4 cellular contexts compared by ENCODE assay signal in genomic region chr16:18595796-18596195, GRCh38. TPM values are rescaled to one million over a fixed set of nuclear protein-coding genes. Genes with fewer than 3 reads are reported as not detected.
DNase-seq lines count a peak whose midpoint lies in the region; ATAC-seq, FAIRE-seq and TF ChIP-seq lines count a peak whose summit lies in the region.
"Not testable (repeated sequence)": the region's sequence is repeated elsewhere in the genome, so short reads cannot be mapped to it uniquely, and the experiment has no call there.

No MANE protein-coding gene starts in this region.

- TF ChIP-seq EP300 in HepG2 (IDR thresholded peaks at IDR 0.05; ENCODE audit: low read depth in 2 of 2, low read length in 2 of 2); HepG2 (CRISPR knock-in tag; IDR thresholded peaks at IDR 0.05; ENCODE audit: borderline replicate concordance): not testable (repeated sequence)

- in situ Hi-C loops in HepG2 (cut with HindIII; ENCODE audit: extremely low pct_ligation_motif_present, low pct_unique_long_range_greater_than_20kb) = not testable (repeated sequence)

- BruUV-seq in HCT116 (replicated peaks; lab: Mats Ljungman, UMichigan); HepG2 (replicated peaks; lab: Mats Ljungman, UMichigan): not testable (repeated sequence)

- not testable (repeated sequence) for H3K9me3 ChIP-seq in HCT116 (ENCODE audit: control insufficient read depth in 1 of 2, insufficient read depth in 1 of 2, low read depth in 1 of 2, low read length in 2 of 2); HepG2 (ENCODE audit: low read length)

- H3K4me1 ChIP-seq in HCT116 (ENCODE audit: control insufficient read depth in 1 of 2, insufficient read depth in 2 of 2, low read length in 2 of 2) = peaks cover 17 to 38% of the 10 kb centered on the region in 2 experiments
- not testable (repeated sequence) for H3K4me1 ChIP-seq in HepG2 (ENCODE audit: insufficient read depth, low read length)

- not testable (repeated sequence) for H3K9me2 ChIP-seq in HCT116 (ENCODE audit: insufficient read depth)

- H3K36me3 ChIP-seq in HCT116 (ENCODE audit: control insufficient read depth in 1 of 2, insufficient read depth in 2 of 2, low read length in 2 of 2) = not testable (repeated sequence)
- H3K36me3 ChIP-seq in HepG2 (replicated peaks in 1 of 2; ENCODE audit: control insufficient read depth in 1 of 2, insufficient read depth in 2 of 2, low read length in 2 of 2) = peaks cover 6 to 33% of the 10 kb centered on the region in 2 experiments

- not testable (repeated sequence) for TF ChIP-seq CTCF in C4-2B (conservative IDR thresholded peaks at IDR 0.05); HCT116 (IDR thresholded peaks at IDR 0.05 in 2 of 3, conservative IDR thresholded peaks at IDR 0.05 in 1 of 3; ENCODE audit: borderline replicate concordance in 1 of 3, insufficient read depth in 1 of 3, low read depth in 2 of 3, low read length in 2 of 3); VCaP (conservative IDR thresholded peaks at IDR 0.05); HepG2 (CRISPR knock-in tag; IDR thresholded peaks at IDR 0.05)

- not testable (repeated sequence) for TF ChIP-seq POLR2A in HCT116 (IDR thresholded peaks at IDR 0.05; ENCODE audit: borderline replicate concordance, extremely low read depth, insufficient read depth, insufficient read length); HepG2 (IDR thresholded peaks at IDR 0.05; ENCODE audit: insufficient read depth in 1 of 2, low read depth in 2 of 2, low read length in 2 of 2)

- RAD21 ChIA-PET in HCT116 (lab: Charles Lee; ENCODE audit: low non-redundant PET in 1 of 2, low total read pairs in 2 of 2, uncharacterized antibody in 2 of 2, unreplicated experiment in 2 of 2) = not testable (repeated sequence)

- H3K4me2 ChIP-seq in HCT116 (ENCODE audit: low read length) = peak overlapping the region; percentile 81; the same call in 1 of the 2 replicates
- H3K4me2 ChIP-seq in HepG2 (ENCODE audit: low read depth, low read length) = not testable (repeated sequence)

- not testable (repeated sequence) for H3K27me3 ChIP-seq in HCT116 (ENCODE audit: insufficient read depth, low read length); HepG2 (ENCODE audit: control insufficient read depth in 1 of 2, insufficient read depth in 2 of 2, low read length in 2 of 2)

- TF ChIP-seq RAD21 in HCT116 (IDR thresholded peaks at IDR 0.05; ENCODE audit: low read depth); HepG2 (CRISPR knock-in tag; IDR thresholded peaks at IDR 0.05): not testable (repeated sequence)

- WGBS in HepG2 (ENCODE audit: low lambda C conversion rate) = 94% methylated on average over 11 of the region's 11 CpGs

- not testable (repeated sequence) for H3K79me2 ChIP-seq in HCT116 (ENCODE audit: insufficient read depth, low read length); HepG2 (ENCODE audit: insufficient read depth, low read length)

- CTCF ChIA-PET in HCT116 (lab: Charles Lee); HepG2 (lab: Yijun Ruan, JAX; ENCODE audit: low intra/inter-chr PET ratio, low total read pairs): not testable (repeated sequence)

- not testable (repeated sequence) for DNase-seq in HCT116 (ENCODE audit: low read depth, low spot score); HepG2 (ENCODE audit: low spot score)

- intact Hi-C loops in HCT116 (cut with micrococcal nuclease); HepG2 (cut with micrococcal nuclease; ENCODE audit: unreplicated experiment): not testable (repeated sequence)

- H3K27ac ChIP-seq in C4-2B = peak overlapping the region; percentile 45; the same call in 1 of the 2 replicates
- H3K27ac ChIP-seq in HCT116 (ENCODE audit: low read depth, low read length); HepG2 (ENCODE audit: extremely low read length, insufficient read depth, low read length): not testable (repeated sequence)
- H3K27ac ChIP-seq in VCaP = peak overlapping the region; percentile 55

- ATAC-seq in HCT116, HepG2: not testable (repeated sequence)

- not testable (repeated sequence) for H4K20me1 ChIP-seq in HCT116 (ENCODE audit: insufficient read depth); HepG2 (ENCODE audit: insufficient read depth, low read length)

- not testable (repeated sequence) for H2AFZ ChIP-seq in HCT116 (ENCODE audit: low read depth, low read length, poor library complexity, severe bottlenecking); HepG2 (ENCODE audit: low read length)

- not testable (repeated sequence) for H3K4me3 ChIP-seq in HCT116 (replicated peaks in 1 of 2; ENCODE audit: low read depth in 1 of 2, low read length in 2 of 2); HepG2 (replicated peaks in 1 of 3; ENCODE audit: insufficient read depth in 1 of 3, low read depth in 2 of 3, low read length in 3 of 3)

- H3K9ac ChIP-seq in HCT116 (ENCODE audit: low read length); HepG2 (ENCODE audit: insufficient read depth, low read depth, low read length): not testable (repeated sequence)

- not testable (repeated sequence) for FAIRE-seq in HepG2 (lab: Jason Lieb, UNC)

- POLR2A ChIA-PET in HCT116 (lab: Charles Lee); HepG2 (lab: Yijun Ruan, JAX): not testable (repeated sequence)

TF ChIP-seq in HepG2, 621 proteins besides CTCF, POLR2A, EP300 and RAD21:
- TF ChIP-seq ZNF563 (CRISPR knock-in tag; IDR thresholded peaks at IDR 0.05) = 0 out of 2 replicates have a peak, but pooled peaks have one; percentile 28

RNA-seq across cellular contexts. Expression of gene NOMO2, which starts 33.9 kb away (rescaled TPM):
- total RNA-seq in HCT116 (2021; ENCODE audit: unreplicated experiment) = 110 TPM
- 167 and 170 TPM in 2 replicates for polyA plus RNA-seq in HCT116 (2012)
- total RNA-seq in HepG2 (2016; rRNA removed; fragmentation: Illumina TruSeq; extraction: Trizol) = 122 and 217 TPM in 2 replicates
- 46.7 and 50.8 TPM in 2 replicates for total RNA-seq in HepG2 (2016; cell fraction: cytosol; rRNA removed; fragmentation: Illumina TruSeq; extraction: Trizol; ENCODE audit: low read depth)
- total RNA-seq in HepG2 (2016; cell fraction: insoluble cytoplasmic fraction; rRNA removed; fragmentation: Illumina TruSeq; extraction: Trizol) = 111 and 216 TPM in 2 replicates
- total RNA-seq in HepG2 (2016; cell fraction: membrane; rRNA removed; fragmentation: Illumina TruSeq; extraction: Trizol) = 81.2 and 84.7 TPM in 2 replicates
- total RNA-seq in HepG2 (2016; cell fraction: nucleus; rRNA removed; fragmentation: Illumina TruSeq; extraction: Trizol) = 242 and 298 TPM in 2 replicates
- 372 and 518 TPM in 2 replicates for polyA plus RNA-seq in HepG2 (2011; rRNA removed)
- 323 and 357 TPM in 2 replicates for polyA plus RNA-seq in HepG2 (2011; cell fraction: cytosol; rRNA removed)
- 366 and 382 TPM in 2 replicates for polyA plus RNA-seq in HepG2 (2011; cell fraction: nucleus; rRNA removed)
- 316 and 486 TPM in 2 replicates for polyA plus RNA-seq in HepG2 (2012)
- 28.4 and 28.9 TPM in 2 replicates for polyA plus RNA-seq in HepG2 (2016; cell fraction: cytosol; fragmentation: Illumina TruSeq; extraction: Trizol; ENCODE audit: low read depth)
- polyA plus RNA-seq in HepG2 (2016; cell fraction: insoluble cytoplasmic fraction; fragmentation: Illumina TruSeq; extraction: Trizol; ENCODE audit: low read depth) = 110 and 140 TPM in 2 replicates
- 63.9 and 69.0 TPM in 2 replicates for polyA plus RNA-seq in HepG2 (2016; cell fraction: membrane; fragmentation: Illumina TruSeq; extraction: Trizol; ENCODE audit: low read depth)
- polyA plus RNA-seq in HepG2 (2016; cell fraction: nucleus; fragmentation: Illumina TruSeq; extraction: Trizol; ENCODE audit: insufficient read depth, low read depth) = 396 and 413 TPM in 2 replicates
- polyA minus RNA-seq in HepG2 (2011; rRNA and poly(A)+ RNA removed; ENCODE audit: low replicate concordance) = 130 and 401 TPM in 2 replicates
- polyA minus RNA-seq in HepG2 (2011; cell fraction: cytosol; rRNA and poly(A)+ RNA removed) = 255 and 305 TPM in 2 replicates
- 114 and 160 TPM in 2 replicates for polyA minus RNA-seq in HepG2 (2011; cell fraction: nucleus; rRNA and poly(A)+ RNA removed)
